1 cellular context compared by ENCODE assay signal in the genomic region with DNA sequence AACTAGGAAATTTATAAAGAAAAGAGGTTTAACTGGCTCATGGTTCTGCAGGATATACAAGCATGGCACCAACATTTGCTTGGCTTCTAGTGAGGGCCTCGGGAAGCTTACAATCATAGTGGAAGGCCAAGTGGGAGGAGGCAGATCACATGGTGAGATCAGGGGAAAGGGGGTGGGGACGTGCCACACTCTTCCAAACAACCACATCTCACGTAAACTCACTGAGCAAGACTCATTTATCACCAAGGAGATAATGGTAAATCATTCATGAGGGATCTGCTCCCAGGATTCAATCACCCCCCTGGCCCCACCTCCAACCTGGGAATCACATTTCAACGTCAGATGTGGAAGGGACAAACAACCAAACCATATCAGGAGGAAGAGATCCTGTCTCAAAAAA.
TF ChIP-seq lines count a peak whose summit lies in the region.

No MANE protein-coding gene starts in this region.

TF ChIP-seq in GM23338, 12 proteins besides CTCF, POLR2A, EP300 and RAD21 (continued from another document):
- TF ChIP-seq, protein P1, sequence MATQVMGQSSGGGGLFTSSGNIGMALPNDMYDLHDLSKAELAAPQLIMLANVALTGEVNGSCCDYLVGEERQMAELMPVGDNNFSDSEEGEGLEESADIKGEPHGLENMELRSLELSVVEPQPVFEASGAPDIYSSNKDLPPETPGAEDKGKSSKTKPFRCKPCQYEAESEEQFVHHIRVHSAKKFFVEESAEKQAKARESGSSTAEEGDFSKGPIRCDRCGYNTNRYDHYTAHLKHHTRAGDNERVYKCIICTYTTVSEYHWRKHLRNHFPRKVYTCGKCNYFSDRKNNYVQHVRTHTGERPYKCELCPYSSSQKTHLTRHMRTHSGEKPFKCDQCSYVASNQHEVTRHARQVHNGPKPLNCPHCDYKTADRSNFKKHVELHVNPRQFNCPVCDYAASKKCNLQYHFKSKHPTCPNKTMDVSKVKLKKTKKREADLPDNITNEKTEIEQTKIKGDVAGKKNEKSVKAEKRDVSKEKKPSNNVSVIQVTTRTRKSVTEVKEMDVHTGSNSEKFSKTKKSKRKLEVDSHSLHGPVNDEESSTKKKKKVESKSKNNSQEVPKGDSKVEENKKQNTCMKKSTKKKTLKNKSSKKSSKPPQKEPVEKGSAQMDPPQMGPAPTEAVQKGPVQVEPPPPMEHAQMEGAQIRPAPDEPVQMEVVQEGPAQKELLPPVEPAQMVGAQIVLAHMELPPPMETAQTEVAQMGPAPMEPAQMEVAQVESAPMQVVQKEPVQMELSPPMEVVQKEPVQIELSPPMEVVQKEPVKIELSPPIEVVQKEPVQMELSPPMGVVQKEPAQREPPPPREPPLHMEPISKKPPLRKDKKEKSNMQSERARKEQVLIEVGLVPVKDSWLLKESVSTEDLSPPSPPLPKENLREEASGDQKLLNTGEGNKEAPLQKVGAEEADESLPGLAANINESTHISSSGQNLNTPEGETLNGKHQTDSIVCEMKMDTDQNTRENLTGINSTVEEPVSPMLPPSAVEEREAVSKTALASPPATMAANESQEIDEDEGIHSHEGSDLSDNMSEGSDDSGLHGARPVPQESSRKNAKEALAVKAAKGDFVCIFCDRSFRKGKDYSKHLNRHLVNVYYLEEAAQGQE (IDR thresholded peaks at IDR 0.05; ENCODE audit: unreplicated experiment) = no peak
- no peak for TF ChIP-seq EZH2phosphoT487 (IDR thresholded peaks at IDR 0.05; ENCODE audit: unreplicated experiment)
- TF ChIP-seq ZNF114 (CRISPR knock-in tag; IDR thresholded peaks at IDR 0.05) = no peak
- TF ChIP-seq CREB1 (CRISPR knock-in tag; IDR thresholded peaks at IDR 0.05; ENCODE audit: low read depth) = no peak
- no peak for TF ChIP-seq NANOG (IDR thresholded peaks at IDR 0.05; ENCODE audit: borderline replicate concordance)
- no peak for TF ChIP-seq ZNF331 (CRISPR knock-in tag; IDR thresholded peaks at IDR 0.05; ENCODE audit: low read depth)
